In the genomic region with DNA sequence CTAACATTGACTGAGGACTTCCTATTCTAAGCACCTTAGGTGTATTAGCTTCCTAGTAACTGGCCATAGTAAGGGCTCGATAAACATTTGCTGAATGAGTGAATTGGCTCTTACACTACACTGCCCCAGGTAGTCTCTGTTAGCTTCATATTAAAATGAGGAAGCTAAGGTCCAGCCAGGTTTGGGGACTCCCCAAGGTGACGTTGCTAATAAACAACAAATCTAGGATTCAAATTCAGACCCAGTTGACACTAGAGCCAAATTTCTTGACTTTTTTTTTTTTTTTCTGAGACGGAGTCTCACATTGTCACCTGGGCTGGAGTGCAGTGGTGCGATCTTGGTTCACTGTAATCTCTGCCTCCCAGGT, we compare ENCODE assay signal across 16 cellular contexts. TPM values are rescaled to one million over a fixed set of nuclear protein-coding genes. Genes with fewer than 3 reads are reported as not detected.
DNase-seq lines count a peak whose midpoint lies in the region; ATAC-seq, FAIRE-seq and TF ChIP-seq lines count a peak whose summit lies in the region.
"Had no signal": no experiment of that assay in that cellular context is flagged by ENCODE, and none has a peak within 500 bp of the region (broad histone marks: within the 10 kb centered on the region; RNA-seq: fewer than 3 reads in every experiment).

No MANE protein-coding gene starts in this region.

- H3K4me2 ChIP-seq in HepG2 (ENCODE audit: low read depth, low read length) (no peak overlapping the region), OCI-LY7 (ENCODE audit: low read length) (no peak overlapping the region)
- H3K4me2 ChIP-seq: BLaER1 treated with 17β-estradiol and CSF1 and Interleukin-3, amounts not matched to agents 10 nM and 100 nM had no signal

- H3K4me3 ChIP-seq in HepG2 (replicated peaks in 1 of 3; ENCODE audit: insufficient read depth in 1 of 3, low read depth in 2 of 3, low read length in 3 of 3) (no peak overlapping the region), right lobe of liver (no peak overlapping the region), esophagus (ENCODE audit: low read depth in 1 of 2, low read length in 2 of 2) (no peak overlapping the region), mesodermal cell (ENCODE audit: extremely low read depth, insufficient read depth, low read length, poor library complexity, severe bottlenecking) (no peak overlapping the region), OCI-LY7 (ENCODE audit: low read depth, low read length, poor library complexity, severe bottlenecking) (no peak overlapping the region)
- H3K4me3 ChIP-seq: BLaER1 treated with 17β-estradiol and CSF1 and Interleukin-3, amounts not matched to agents 10 nM and 100 nM; HAP-1 had no signal

- TF ChIP-seq CTCF in HepG2 (CRISPR knock-in tag; IDR thresholded peaks at IDR 0.05) (no peak), right lobe of liver (IDR thresholded peaks at IDR 0.05) (no peak), OCI-LY7 (conservative IDR thresholded peaks at IDR 0.05; ENCODE audit: low read length) (no peak)

- WGBS in HepG2 (ENCODE audit: low lambda C conversion rate): 86% methylated on average over 4 of the region's 4 CpGs
- 85% methylated on average over 3 of the region's 4 CpGs for WGBS in right lobe of liver (ENCODE audit: insufficient coverage, low coverage, low lambda C conversion rate, missing lambda C conversion rate)
- WGBS in esophagus, 2 donors: 83 to 87% methylated on average over 4 of the region's 4 CpGs
- 94 to 97% methylated on average over 3 to 4 of the region's 4 CpGs for WGBS in mesodermal cell (ENCODE audit: insufficient coverage in 2 of 2), 2 experiments

- no peaks in the 10 kb centered on the region for H4K20me1 ChIP-seq in HepG2 (ENCODE audit: insufficient read depth, low read length)
- H4K20me1 ChIP-seq in OCI-LY7 (ENCODE audit: insufficient read depth, low read length): no peaks in the 10 kb centered on the region
- H4K20me1 ChIP-seq: BLaER1 treated with 17β-estradiol and CSF1 and Interleukin-3, amounts not matched to agents 10 nM and 100 nM had no signal

- FAIRE-seq in HepG2 (lab: Jason Lieb, UNC): no peak
- FAIRE-seq: H1 had no signal

- POLR2A ChIA-PET in HepG2 (lab: Yijun Ruan, JAX) (interaction anchor here (0.8 kb wide), 1 partner anchor 19 kb away, joined by 3 read pairs; no protein-coding TSS in a partner anchor), OCI-LY7 (lab: Charles Lee) (interaction anchor here (0.7 kb wide), 1 partner anchor 127 kb away, joined by 4 read pairs; no protein-coding TSS in a partner anchor)

- H3K27ac ChIP-seq in HepG2 (ENCODE audit: extremely low read length, insufficient read depth, low read length) (no peak overlapping the region), right lobe of liver (no peak overlapping the region), esophagus (ENCODE audit: low read depth in 2 of 2, low read length in 1 of 2) (peak overlapping the region; percentile 71 to 90), mesodermal cell (ENCODE audit: low read depth, low read length, severe bottlenecking) (peak overlapping the region; percentile 87), OCI-LY7 (ENCODE audit: low read depth, low read length, poor library complexity, severe bottlenecking) (no peak overlapping the region)
- H3K27ac ChIP-seq: BLaER1 treated with 17β-estradiol and CSF1 and Interleukin-3, amounts not matched to agents 10 nM and 100 nM had no signal

- BruUV-seq in HepG2 (replicated peaks; lab: Mats Ljungman, UMichigan): no TSS peak
- no TSS peak for BruUV-seq in OCI-LY7 (replicated peaks; lab: Mats Ljungman, UMichigan)

- H3K27me3 ChIP-seq in HepG2 (ENCODE audit: control insufficient read depth in 1 of 2, insufficient read depth in 2 of 2, low read length in 2 of 2) (peaks cover 2 to 47% of the 10 kb centered on the region in 2 experiments), right lobe of liver (no peaks in the 10 kb centered on the region), esophagus (ENCODE audit: control insufficient read depth in 1 of 2, insufficient read depth in 2 of 2, low read length in 2 of 2) (no peaks in the 10 kb centered on the region)
- H3K27me3 ChIP-seq: BLaER1 treated with 17β-estradiol and CSF1 and Interleukin-3, amounts not matched to agents 10 nM and 100 nM had no signal

- no peak for DNase-seq in HepG2 (ENCODE audit: low spot score)
- DNase-seq in right lobe of liver: no peak
- no peak for DNase-seq in NCI-H748 (lab: John Stamatoyannopoulos, UW; ENCODE audit: unreplicated experiment)
- DNase-seq in OCI-LY7 (ENCODE audit: low spot score): no peak
- no peak for DNase-seq in NCI-H524 treated with DMSO at 0.1 percent for 48 hours (lab: John Stamatoyannopoulos, UW)
- no peak for DNase-seq in NCI-H2029 (lab: John Stamatoyannopoulos, UW)
- DNase-seq: 8988T; CD4-positive, CD25-positive, alpha-beta regulatory T cell; DMS53; GF-D8 had no signal

- no peak overlapping the region for H2AFZ ChIP-seq in HepG2 (ENCODE audit: low read length)
- H2AFZ ChIP-seq in OCI-LY7 (ENCODE audit: low read length): no peak overlapping the region

- in situ Hi-C loops in HepG2 (cut with HindIII; ENCODE audit: extremely low pct_ligation_motif_present, low pct_unique_long_range_greater_than_20kb): no loop called here

- H3K36me3 ChIP-seq in HepG2 (replicated peaks in 1 of 2; ENCODE audit: control insufficient read depth in 1 of 2, insufficient read depth in 2 of 2, low read length in 2 of 2) (no peaks in the 10 kb centered on the region), right lobe of liver (no peaks in the 10 kb centered on the region), esophagus (ENCODE audit: control insufficient read depth in 2 of 2, insufficient read depth in 2 of 2, low read length in 1 of 2) (no peaks in the 10 kb centered on the region), mesodermal cell (ENCODE audit: control insufficient read depth, insufficient read depth, low read length) (peaks cover 3% of the 10 kb centered on the region), OCI-LY7 (ENCODE audit: insufficient read depth, low read length) (no peaks in the 10 kb centered on the region)
- H3K36me3 ChIP-seq: BLaER1 treated with 17β-estradiol and CSF1 and Interleukin-3, amounts not matched to agents 10 nM and 100 nM; HAP-1 had no signal

- H3K4me1 ChIP-seq in HepG2 (ENCODE audit: insufficient read depth, low read length) (peaks cover 10% of the 10 kb centered on the region), right lobe of liver (no peaks in the 10 kb centered on the region), esophagus (ENCODE audit: control insufficient read depth in 2 of 2, insufficient read depth in 2 of 2, low read length in 1 of 2) (no peaks in the 10 kb centered on the region), mesodermal cell (ENCODE audit: control insufficient read depth, insufficient read depth, low read length, poor library complexity, severe bottlenecking) (peaks cover 14% of the 10 kb centered on the region), OCI-LY7 (ENCODE audit: insufficient read depth, low read length, poor library complexity, severe bottlenecking) (no peaks in the 10 kb centered on the region)
- H3K4me1 ChIP-seq: BLaER1 treated with 17β-estradiol and CSF1 and Interleukin-3, amounts not matched to agents 10 nM and 100 nM; HAP-1 had no signal

- TF ChIP-seq RAD21 in HepG2 (CRISPR knock-in tag; IDR thresholded peaks at IDR 0.05): no peak

- ATAC-seq in HepG2 (no peak), right lobe of liver (no peak)

- no peaks in the 10 kb centered on the region for H3K79me2 ChIP-seq in HepG2 (ENCODE audit: insufficient read depth, low read length)
- H3K79me2 ChIP-seq in OCI-LY7 (ENCODE audit: insufficient read depth, low read depth, low read length): no peaks in the 10 kb centered on the region

- no peaks in the 10 kb centered on the region for H3K9me3 ChIP-seq in HepG2 (ENCODE audit: low read length)
- no peaks in the 10 kb centered on the region for H3K9me3 ChIP-seq in right lobe of liver
- H3K9me3 ChIP-seq in esophagus (ENCODE audit: control insufficient read depth in 2 of 2, insufficient read depth in 1 of 2, low read depth in 1 of 2, low read length in 1 of 2): no peaks in the 10 kb centered on the region
- no peaks in the 10 kb centered on the region for H3K9me3 ChIP-seq in mesodermal cell (ENCODE audit: control insufficient read depth, low read length)
- no peaks in the 10 kb centered on the region for H3K9me3 ChIP-seq in OCI-LY7 (ENCODE audit: low read length)
- H3K9me3 ChIP-seq: BLaER1 treated with 17β-estradiol and CSF1 and Interleukin-3, amounts not matched to agents 10 nM and 100 nM; HAP-1 had no signal

- H3K9me2 ChIP-seq in OCI-LY7 (ENCODE audit: insufficient read depth, low read length): no peaks in the 10 kb centered on the region

- no peak overlapping the region for H3K9ac ChIP-seq in HepG2 (ENCODE audit: insufficient read depth, low read depth, low read length)
- H3K9ac ChIP-seq: BLaER1 treated with 17β-estradiol and CSF1 and Interleukin-3, amounts not matched to agents 10 nM and 100 nM had no signal

- intact Hi-C loops in HepG2 (cut with micrococcal nuclease; ENCODE audit: unreplicated experiment) (no loop called here), right lobe of liver (cut with DNase I) (no loop called here), OCI-LY7 (cut with micrococcal nuclease; ENCODE audit: unreplicated experiment) (no loop called here)

- no peak for TF ChIP-seq EP300 in HepG2 (IDR thresholded peaks at IDR 0.05; ENCODE audit: low read depth in 2 of 2, low read length in 2 of 2)
- TF ChIP-seq EP300 in HepG2 (CRISPR knock-in tag; IDR thresholded peaks at IDR 0.05; ENCODE audit: borderline replicate concordance): no peak

- TF ChIP-seq POLR2A in HepG2 (IDR thresholded peaks at IDR 0.05; ENCODE audit: insufficient read depth in 1 of 2, low read depth in 2 of 2, low read length in 2 of 2): no peak
- no peak for TF ChIP-seq POLR2A in right lobe of liver (IDR thresholded peaks at IDR 0.05)

- CTCF ChIA-PET in HepG2 (lab: Yijun Ruan, JAX; ENCODE audit: low intra/inter-chr PET ratio, low total read pairs) (no interaction called here), OCI-LY7 (lab: Charles Lee; ENCODE audit: unreplicated experiment) (no interaction called here)

RNA-seq across cellular contexts. Expression of gene ARHGAP40, which starts 16.2 kb away (rescaled TPM):
- total RNA-seq in HepG2 (2016; rRNA removed; fragmentation: Illumina TruSeq; extraction: Trizol) (0.44 and 0.75 TPM in 2 replicates), right lobe of liver (under 1 TPM in 1 of 6 experiments, not detected in 5; 0.12 TPM), OCI-LY7 (2022) (not detected in 2 replicates)
- total RNA-seq in HepG2 (2016; cell fraction: cytosol; rRNA removed; fragmentation: Illumina TruSeq; extraction: Trizol; ENCODE audit: low read depth): 0.09 and 0.30 TPM in 2 replicates
- 0.34 and 0.84 TPM in 2 replicates for total RNA-seq in HepG2 (2016; cell fraction: insoluble cytoplasmic fraction; rRNA removed; fragmentation: Illumina TruSeq; extraction: Trizol)
- 0.10 and 0.43 TPM in 2 replicates for total RNA-seq in HepG2 (2016; cell fraction: membrane; rRNA removed; fragmentation: Illumina TruSeq; extraction: Trizol)
- total RNA-seq in HepG2 (2016; cell fraction: nucleus; rRNA removed; fragmentation: Illumina TruSeq; extraction: Trizol): 0.31 and 0.90 TPM in 2 replicates
- polyA plus RNA-seq in HepG2 (2011; rRNA removed) (2.1 and 2.7 TPM in 2 replicates), esophagus (10 to 100 TPM; 27.9 to 53.3 TPM)
- polyA plus RNA-seq in HepG2 (2011; cell fraction: cytosol; rRNA removed): 0.72 and 0.86 TPM in 2 replicates
- polyA plus RNA-seq in HepG2 (2011; cell fraction: nucleus; rRNA removed): 15.4 and 16.6 TPM in 2 replicates
- 0.47 and 0.86 TPM in 2 replicates for polyA plus RNA-seq in HepG2 (2012)
- 0.06 and 0.20 TPM in 2 replicates for polyA plus RNA-seq in HepG2 (2016; cell fraction: cytosol; fragmentation: Illumina TruSeq; extraction: Trizol; ENCODE audit: low read depth)
- polyA plus RNA-seq in HepG2 (2016; cell fraction: insoluble cytoplasmic fraction; fragmentation: Illumina TruSeq; extraction: Trizol; ENCODE audit: low read depth): 0.21 and 0.39 TPM in 2 replicates
- 0.19 and 0.26 TPM in 2 replicates for polyA plus RNA-seq in HepG2 (2016; cell fraction: membrane; fragmentation: Illumina TruSeq; extraction: Trizol; ENCODE audit: low read depth)
- 1.5 and 2.2 TPM in 2 replicates for polyA plus RNA-seq in HepG2 (2016; cell fraction: nucleus; fragmentation: Illumina TruSeq; extraction: Trizol; ENCODE audit: insufficient read depth, low read depth)
- polyA minus RNA-seq in HepG2 (2011; rRNA and poly(A)+ RNA removed; ENCODE audit: low replicate concordance): 1.7 TPM in 1 of 2 replicates, not detected in the other
- 0.20 TPM in 1 of 2 replicates, not detected in the other for polyA minus RNA-seq in HepG2 (2011; cell fraction: cytosol; rRNA and poly(A)+ RNA removed)
- polyA minus RNA-seq in HepG2 (2011; cell fraction: nucleus; rRNA and poly(A)+ RNA removed): 2.7 and 2.9 TPM in 2 replicates
- 1.1 TPM for polyA plus RNA-seq in mesodermal cell (2013, experiment 1 of 2)
- 1.3 TPM for polyA plus RNA-seq in mesodermal cell (2013, experiment 2 of 2)
- total RNA-seq in OCI-LY7 (2014; rRNA removed; shearing (Covaris generic)): not detected in 2 replicates
- total RNA-seq: CD4-positive, CD25-positive, alpha-beta regulatory T cell; HT-29 had no signal
- polyA plus RNA-seq: CD4-positive, CD25-positive, alpha-beta regulatory T cell had no signal

RNA-seq across cellular contexts. Expression of gene ADIG, which starts 36.8 kb away (rescaled TPM):
- total RNA-seq in HepG2 (2016; rRNA removed; fragmentation: Illumina TruSeq; extraction: Trizol): 0.15 and 0.28 TPM in 2 replicates
- total RNA-seq in HepG2 (2016; cell fraction: cytosol; rRNA removed; fragmentation: Illumina TruSeq; extraction: Trizol; ENCODE audit: low read depth): not detected in 2 replicates
- not detected in 2 replicates for total RNA-seq in HepG2 (2016; cell fraction: insoluble cytoplasmic fraction; rRNA removed; fragmentation: Illumina TruSeq; extraction: Trizol)
- not detected in 2 replicates for total RNA-seq in HepG2 (2016; cell fraction: membrane; rRNA removed; fragmentation: Illumina TruSeq; extraction: Trizol)
- total RNA-seq in HepG2 (2016; cell fraction: nucleus; rRNA removed; fragmentation: Illumina TruSeq; extraction: Trizol): not detected in 2 replicates
- 0.10 TPM in 1 of 2 replicates, not detected in the other for polyA plus RNA-seq in HepG2 (2011; rRNA removed)
- not detected in 2 replicates for polyA plus RNA-seq in HepG2 (2011; cell fraction: cytosol; rRNA removed)
- polyA plus RNA-seq in HepG2 (2011; cell fraction: nucleus; rRNA removed): not detected in 2 replicates
- polyA plus RNA-seq in HepG2 (2012): not detected in 2 replicates
- not detected in 2 replicates for polyA plus RNA-seq in HepG2 (2016; cell fraction: cytosol; fragmentation: Illumina TruSeq; extraction: Trizol; ENCODE audit: low read depth)
- not detected in 2 replicates for polyA plus RNA-seq in HepG2 (2016; cell fraction: insoluble cytoplasmic fraction; fragmentation: Illumina TruSeq; extraction: Trizol; ENCODE audit: low read depth)
- not detected in 2 replicates for polyA plus RNA-seq in HepG2 (2016; cell fraction: membrane; fragmentation: Illumina TruSeq; extraction: Trizol; ENCODE audit: low read depth)
- not detected in 2 replicates for polyA plus RNA-seq in HepG2 (2016; cell fraction: nucleus; fragmentation: Illumina TruSeq; extraction: Trizol; ENCODE audit: insufficient read depth, low read depth)
- polyA minus RNA-seq in HepG2 (2011; rRNA and poly(A)+ RNA removed; ENCODE audit: low replicate concordance): not detected in 2 replicates
- polyA minus RNA-seq in HepG2 (2011; cell fraction: cytosol; rRNA and poly(A)+ RNA removed): not detected in 2 replicates
- polyA minus RNA-seq in HepG2 (2011; cell fraction: nucleus; rRNA and poly(A)+ RNA removed): not detected in 2 replicates
- total RNA-seq in right lobe of liver: not detected
- polyA plus RNA-seq in esophagus: not detected
- polyA plus RNA-seq in mesodermal cell (2013, experiment 1 of 2): not detected
- polyA plus RNA-seq in mesodermal cell (2013, experiment 2 of 2): not detected
- total RNA-seq in OCI-LY7 (2014; rRNA removed; shearing (Covaris generic)): not detected in 2 replicates
- not detected in 2 replicates for total RNA-seq in OCI-LY7 (2022)
- total RNA-seq: CD4-positive, CD25-positive, alpha-beta regulatory T cell; H1; HT-29 had no signal
- polyA plus RNA-seq: CD4-positive, CD25-positive, alpha-beta regulatory T cell; H1 had no signal

Comparison
In these comparisons a context has a peak if more than half of its experiments do, and no peak if none do; other contexts are left out.
1. H3K27ac ChIP-seq: peak in esophagus (2 of 2) and mesodermal cell (single experiment); none in HepG2 (single experiment), right lobe of liver (0 of 3) and OCI-LY7 (single experiment).